Comparison of ENCODE assay signal across 37 cellular contexts in the genomic region with DNA sequence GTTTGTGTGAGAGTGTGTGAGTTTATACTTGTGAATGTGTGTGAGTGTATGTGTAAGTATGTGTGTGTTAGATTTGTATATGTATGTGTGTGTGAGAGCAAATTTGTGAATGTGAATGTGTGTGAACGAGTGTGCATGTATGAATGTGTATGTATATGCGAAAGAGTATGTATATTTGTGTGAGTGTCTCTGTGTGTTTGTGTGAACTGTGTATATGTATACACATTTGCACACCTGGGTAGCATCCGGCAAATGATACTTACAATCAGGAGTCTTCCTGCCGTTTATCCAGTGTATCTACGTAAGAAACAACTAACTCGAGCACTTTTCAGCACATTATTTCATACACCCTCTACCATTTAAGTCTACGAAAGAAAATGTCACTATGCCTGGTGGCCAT.
"Had no signal": no experiment of that assay in that cellular context is flagged by ENCODE, and none has a peak within 500 bp of the region (broad histone marks: within the 10 kb centered on the region; RNA-seq: fewer than 3 reads in every experiment).

No MANE protein-coding gene starts in this region.

- H3K27ac Mint-ChIP-seq: activated B cell treated with CpG ODN at 0.5 μM for 24 hours; activated CD4-positive, alpha-beta memory T cell treated with anti-CD3 and anti-CD28 coated beads for 36 hours; activated CD4-positive, alpha-beta T cell treated with anti-CD3 and anti-CD28 coated beads, Interleukin-2, amount 10 ng/mL, durations not matched to agents 24 days and 14 days; activated CD8-positive, alpha-beta T cell treated with anti-CD3 and anti-CD28 coated beads for 36 hours; activated naive CD4-positive, alpha-beta T cell treated with anti-CD3 and anti-CD28 coated beads for 36 hours; activated naive CD4-positive, alpha-beta T cell treated with anti-CD3 and anti-CD28 coated beads, Interleukin-2, amount 50 U/mL, for 72 hours; activated naive CD8-positive, alpha-beta T cell treated with anti-CD3 and anti-CD28 coated beads for 36 hours; activated T-cell treated with anti-CD3 and anti-CD28 coated beads, Interleukin-2, amount 50 U/mL, for 72 hours; activated T-helper 1 cell treated with anti-CD3 and anti-CD28 coated beads, Interleukin-12 subunit alpha, Interleukin-12 subunit beta, Interleukin-2, Interleukin-4 antibody, amounts not matched to agents 30 ng/mL and 10 ng/mL and 1 ng/mL, durations not matched to agents 14 hours and 24 hours and 36 hours; activated T-helper 17 cell treated with anti-CD3 and anti-CD28 coated beads, Interleukin-2, amount 50 U/mL, for 72 hours; T-helper 1 cell treated with Interleukin-12 subunit alpha and Interleukin-12 subunit beta and Interleukin-4 antibody, amounts not matched to agents 30 μg/mL and 1 μg/mL, for 36 hours; T-helper 2 cell treated with Interferon-gamma antibody and Interleukin-4, amounts not matched to agents 5 μg/mL and 100 μg/mL, for 36 hours had no signal

- H3K4me1 Mint-ChIP-seq: activated B cell treated with CpG ODN at 0.5 μM for 24 hours; activated CD4-positive, alpha-beta T cell treated with anti-CD3 and anti-CD28 coated beads, Interleukin-2, amount 10 ng/mL, durations not matched to agents 24 days and 14 days; activated naive CD8-positive, alpha-beta T cell treated with anti-CD3 and anti-CD28 coated beads for 36 hours; activated T-helper 17 cell treated with anti-CD3 and anti-CD28 coated beads, Interleukin-2, amount 50 U/mL, for 72 hours had no signal

- FAIRE-seq: astrocyte, TTC549 had no signal

- DNase-seq: activated B cell treated with CpG ODN at 0.5 μM for 24 hours; activated CD4-positive, alpha-beta memory T cell treated with anti-CD3 and anti-CD28 coated beads for 36 hours; activated CD4-positive, alpha-beta T cell treated with anti-CD3 and anti-CD28 coated beads for 4 hours; activated CD4-positive, alpha-beta T cell treated with anti-CD3 and anti-CD28 coated beads, Interleukin-2, amount 10 ng/mL, durations not matched to agents 24 days and 14 days; activated CD4-positive, alpha-beta T cell treated with anti-CD3 and anti-CD28 coated beads, Interleukin-2, amount 50 U/mL, for 1 hour; activated CD4-positive, alpha-beta T cell treated with anti-CD3 and anti-CD28 coated beads, Interleukin-2, amount 50 U/mL, for 4 hours; activated CD4-positive, CD25-positive, alpha-beta regulatory T cell treated with anti-CD3 and anti-CD28 coated beads, Interleukin-2, amount 50 U/mL, for 72 hours; activated CD8-positive, alpha-beta memory T cell treated with anti-CD3 and anti-CD28 coated beads, Interleukin-2, amount 50 U/mL, for 4 hours; activated CD8-positive, alpha-beta T cell treated with anti-CD3 and anti-CD28 coated beads for 36 hours; activated effector memory CD4-positive, alpha-beta T cell treated with anti-CD3 and anti-CD28 coated beads, Interleukin-2, amount 50 U/mL, for 16 hours; activated gamma-delta T cell treated with Interleukin-2 at 50 U/mL for 16 hours; activated naive CD4-positive, alpha-beta T cell; activated naive CD4-positive, alpha-beta T cell treated with anti-CD3 and anti-CD28 coated beads for 36 hours; activated naive CD4-positive, alpha-beta T cell treated with anti-CD3 and anti-CD28 coated beads, Interleukin-2, amount 50 U/mL, for 16 hours; activated naive CD8-positive, alpha-beta T cell treated with anti-CD3 and anti-CD28 coated beads for 36 hours; activated T-cell treated with anti-CD3 and anti-CD28 coated beads for 4 hours; activated T-cell treated with anti-CD3 and anti-CD28 coated beads, Interleukin-2, amount 50 U/mL, for 1 hour; activated T-cell treated with anti-CD3 and anti-CD28 coated beads, Interleukin-2, amount 50 U/mL, for 4 hours; activated T-cell treated with anti-CD3 and anti-CD28 coated beads, Interleukin-2, amount 50 U/mL, for 72 hours; adrenal gland; amniotic stem cell; aorta; body of pancreas; brain microvascular endothelial cell; central memory CD4-positive, alpha-beta T cell; T-helper 1 cell; T-helper 2 cell; T-helper 9 cell had no signal

- H3K36me3 ChIP-seq: adrenal gland, brain microvascular endothelial cell, breast epithelium had no signal

- ATAC-seq: activated CD8-positive, alpha-beta T cell treated with anti-CD3 and anti-CD28 coated beads for 36 hours; activated naive CD4-positive, alpha-beta T cell treated with anti-CD3 and anti-CD28 coated beads, Interleukin-2, amount 50 U/mL, for 72 hours; activated T-cell treated with anti-CD3 and anti-CD28 coated beads, Interleukin-2, amount 50 U/mL, for 4 hours; activated T-cell treated with anti-CD3 and anti-CD28 coated beads, Interleukin-2, amount 50 U/mL, for 72 hours; activated T-helper 17 cell treated with anti-CD3 and anti-CD28 coated beads, Interleukin-2, amount 50 U/mL, for 72 hours; body of pancreas had no signal

- H3K9me3 Mint-ChIP-seq: activated B cell treated with CpG ODN at 0.5 μM for 24 hours; activated CD4-positive, alpha-beta memory T cell treated with anti-CD3 and anti-CD28 coated beads for 36 hours; activated CD4-positive, alpha-beta T cell treated with anti-CD3 and anti-CD28 coated beads, Interleukin-2, amount 10 ng/mL, durations not matched to agents 24 days and 14 days; activated CD8-positive, alpha-beta T cell treated with anti-CD3 and anti-CD28 coated beads for 36 hours; activated naive CD4-positive, alpha-beta T cell treated with anti-CD3 and anti-CD28 coated beads, Interleukin-2, amount 50 U/mL, for 72 hours; activated naive CD8-positive, alpha-beta T cell treated with anti-CD3 and anti-CD28 coated beads for 36 hours; activated T-cell treated with anti-CD3 and anti-CD28 coated beads, Interleukin-2, amount 50 U/mL, for 4 hours; activated T-cell treated with anti-CD3 and anti-CD28 coated beads, Interleukin-2, amount 50 U/mL, for 72 hours; activated T-helper 1 cell treated with anti-CD3 and anti-CD28 coated beads, Interleukin-12 subunit alpha, Interleukin-12 subunit beta, Interleukin-2, Interleukin-4 antibody, amounts not matched to agents 30 ng/mL and 10 ng/mL and 1 ng/mL, durations not matched to agents 14 hours and 24 hours and 36 hours; activated T-helper 17 cell treated with anti-CD3 and anti-CD28 coated beads, Interleukin-2, amount 50 U/mL, for 72 hours; T-helper 1 cell treated with Interleukin-12 subunit alpha and Interleukin-12 subunit beta and Interleukin-4 antibody, amounts not matched to agents 30 μg/mL and 1 μg/mL, for 36 hours; T-helper 2 cell treated with Interferon-gamma antibody and Interleukin-4, amounts not matched to agents 5 μg/mL and 100 μg/mL, for 36 hours had no signal

- H3K4me3 Mint-ChIP-seq: activated B cell treated with CpG ODN at 0.5 μM for 24 hours; activated CD4-positive, alpha-beta memory T cell treated with anti-CD3 and anti-CD28 coated beads for 36 hours; activated CD4-positive, alpha-beta T cell treated with anti-CD3 and anti-CD28 coated beads, Interleukin-2, amount 10 ng/mL, durations not matched to agents 24 days and 14 days; activated CD8-positive, alpha-beta T cell treated with anti-CD3 and anti-CD28 coated beads for 36 hours; activated naive CD4-positive, alpha-beta T cell treated with anti-CD3 and anti-CD28 coated beads for 36 hours; activated naive CD8-positive, alpha-beta T cell treated with anti-CD3 and anti-CD28 coated beads for 36 hours; activated T-cell treated with anti-CD3 and anti-CD28 coated beads, Interleukin-2, amount 50 U/mL, for 4 hours; activated T-cell treated with anti-CD3 and anti-CD28 coated beads, Interleukin-2, amount 50 U/mL, for 72 hours; activated T-helper 1 cell treated with anti-CD3 and anti-CD28 coated beads, Interleukin-12 subunit alpha, Interleukin-12 subunit beta, Interleukin-2, Interleukin-4 antibody, amounts not matched to agents 30 ng/mL and 10 ng/mL and 1 ng/mL, durations not matched to agents 14 hours and 24 hours and 36 hours; activated T-helper 17 cell treated with anti-CD3 and anti-CD28 coated beads, Interleukin-2, amount 50 U/mL, for 72 hours; T-helper 1 cell treated with Interleukin-12 subunit alpha and Interleukin-12 subunit beta and Interleukin-4 antibody, amounts not matched to agents 30 μg/mL and 1 μg/mL, for 36 hours; T-helper 2 cell treated with Interferon-gamma antibody and Interleukin-4, amounts not matched to agents 5 μg/mL and 100 μg/mL, for 36 hours had no signal

- H3K27me3 Mint-ChIP-seq: activated CD4-positive, alpha-beta T cell treated with anti-CD3 and anti-CD28 coated beads, Interleukin-2, amount 10 ng/mL, durations not matched to agents 24 days and 14 days had no signal

- H3K4me3 ChIP-seq: adrenal gland, body of pancreas, breast epithelium had no signal

- H3K9me3 ChIP-seq: adrenal gland, body of pancreas, breast epithelium had no signal

- H3K27me3 ChIP-seq: body of pancreas, brain microvascular endothelial cell, breast epithelium had no signal

- H3K27ac ChIP-seq: adrenal gland, body of pancreas, brain microvascular endothelial cell, breast epithelium, VCaP had no signal

- H3K4me1 ChIP-seq: adrenal gland, body of pancreas, breast epithelium had no signal

- H3K36me3 Mint-ChIP-seq: activated CD4-positive, alpha-beta memory T cell treated with anti-CD3 and anti-CD28 coated beads for 36 hours; activated naive CD4-positive, alpha-beta T cell treated with anti-CD3 and anti-CD28 coated beads, Interleukin-2, amount 50 U/mL, for 72 hours; activated naive CD8-positive, alpha-beta T cell treated with anti-CD3 and anti-CD28 coated beads for 36 hours had no signal
